18 cellular contexts compared by ENCODE assay signal in the genomic region with DNA sequence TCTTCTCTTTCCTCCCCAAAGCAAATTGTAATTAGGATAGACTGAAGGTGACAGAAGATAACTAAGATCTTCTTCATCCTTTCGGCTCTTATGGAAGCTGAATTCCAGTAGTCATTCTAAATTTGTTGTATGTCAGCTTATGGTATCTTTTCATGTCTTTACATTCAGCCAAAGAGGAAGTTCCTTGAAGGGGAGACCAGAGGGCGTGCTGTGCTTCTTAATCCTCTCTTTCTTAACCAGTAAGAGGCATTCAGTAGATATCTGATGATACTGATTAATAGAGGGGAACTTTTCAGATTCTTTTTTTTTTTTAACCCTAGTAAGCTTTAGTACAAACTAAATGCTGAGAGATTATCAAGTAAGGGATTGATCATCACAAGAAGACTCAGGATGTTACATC.
A peak's percentile ranks its signal among the peaks of the same experiment; 100 is the strongest.
DNase-seq lines count a peak whose midpoint lies in the region; ATAC-seq, FAIRE-seq and TF ChIP-seq lines count a peak whose summit lies in the region.
"Had no signal": no experiment of that assay in that cellular context is flagged by ENCODE, and none has a peak within 500 bp of the region (broad histone marks: within the 10 kb centered on the region; RNA-seq: fewer than 3 reads in every experiment).

No MANE protein-coding gene starts in this region.

- ATAC-seq in K562 = peak; percentile 70; the same call in 2 of the 3 replicates
- ATAC-seq in HG03108 (IDR thresholded peaks at IDR 0.05; ENCODE audit: unreplicated experiment) = no peak

- H3K4me3 ChIP-seq in A673 (ENCODE audit: low read depth, low read length, poor library complexity, severe bottlenecking) = no peak overlapping the region
- H3K4me3 ChIP-seq in Karpas-422 (ENCODE audit: low read length) = no peak overlapping the region
- H3K4me3 ChIP-seq in OCI-LY7 (ENCODE audit: low read depth, low read length, poor library complexity, severe bottlenecking) = no peak overlapping the region
- no peak overlapping the region for H3K4me3 ChIP-seq in K562
- H3K4me3 ChIP-seq: HAP-1 had no signal

- H3K27me3 ChIP-seq in A673 (replicated peaks; ENCODE audit: insufficient read depth, low read depth, low read length, poor library complexity) (no peaks in the 10 kb centered on the region), Karpas-422 (ENCODE audit: low read length) (no peaks in the 10 kb centered on the region), K562 (ENCODE audit: control insufficient read depth in 2 of 2, insufficient read depth in 2 of 2, low read length in 2 of 2) (no peaks in the 10 kb centered on the region)

- H3K4me2 ChIP-seq in Karpas-422 (ENCODE audit: low read depth, low read length, poor library complexity, severe bottlenecking) = no peak overlapping the region
- no peak overlapping the region for H3K4me2 ChIP-seq in OCI-LY7 (ENCODE audit: low read length)
- H3K4me2 ChIP-seq in K562 (ENCODE audit: insufficient read depth, low read length) = no peak overlapping the region
- H3K4me2 ChIP-seq: SK-N-SH had no signal

- H4K20me1 ChIP-seq in Karpas-422 (ENCODE audit: insufficient read depth, low read depth, low read length) (no peaks in the 10 kb centered on the region), OCI-LY7 (ENCODE audit: insufficient read depth, low read length) (no peaks in the 10 kb centered on the region), K562 (replicated peaks; ENCODE audit: control insufficient read depth, insufficient read depth, low read length) (no peaks in the 10 kb centered on the region)

- H2AFZ ChIP-seq in Karpas-422 (ENCODE audit: low read length) (no peak overlapping the region), OCI-LY7 (ENCODE audit: low read length) (no peak overlapping the region), K562 (ENCODE audit: low read depth, low read length) (no peak overlapping the region)

- TF ChIP-seq EP300 in K562 (IDR thresholded peaks at IDR 0.05; ENCODE audit: low read length) = no peak

- WGBS in K562 (ENCODE audit: insufficient coverage, low coverage, missing lambda C conversion rate) = 28% methylated on average over 2 of the region's 2 CpGs

- H3K36me3 ChIP-seq in A673 (ENCODE audit: insufficient read depth, low read length, poor library complexity, severe bottlenecking) = no peaks in the 10 kb centered on the region
- no peaks in the 10 kb centered on the region for H3K36me3 ChIP-seq in Karpas-422 (ENCODE audit: insufficient read depth, low read length)
- no peaks in the 10 kb centered on the region for H3K36me3 ChIP-seq in OCI-LY7 (ENCODE audit: insufficient read depth, low read length)
- H3K36me3 ChIP-seq in K562 (ENCODE audit: control insufficient read depth, insufficient read depth, low read length) = peaks cover 5% of the 10 kb centered on the region; the same call in 2 of the 3 replicates
- H3K36me3 ChIP-seq: HAP-1 had no signal

- H3K4me1 ChIP-seq in A673 (ENCODE audit: insufficient read depth, low read length, poor library complexity, severe bottlenecking) = peaks cover 5% of the 10 kb centered on the region
- 0 out of 2 replicates have a peak, but pooled peaks cover 4% of the 10 kb centered on the region for H3K4me1 ChIP-seq in Karpas-422 (ENCODE audit: low read length)
- no peaks in the 10 kb centered on the region for H3K4me1 ChIP-seq in OCI-LY7 (ENCODE audit: insufficient read depth, low read length, poor library complexity, severe bottlenecking)
- H3K4me1 ChIP-seq in K562 (replicated peaks in 1 of 2; ENCODE audit: control insufficient read depth in 2 of 2, insufficient read depth in 2 of 2, low read length in 2 of 2) = no peaks in the 10 kb centered on the region
- H3K4me1 ChIP-seq: HAP-1 had no signal

- intact Hi-C loops in A673 (cut with micrococcal nuclease; ENCODE audit: unreplicated experiment) = no loop called here
- intact Hi-C loops in OCI-LY7 (cut with micrococcal nuclease; ENCODE audit: unreplicated experiment) = no loop called here
- intact Hi-C loops in K562 (cut with micrococcal nuclease) = loop anchor here (1.0 kb wide), 1 partner anchor 50 kb away; no protein-coding TSS in a partner anchor

- in situ Hi-C loops in K562 (cut with MboI) = no loop called here

- H3K9ac ChIP-seq in Karpas-422 (ENCODE audit: low read length) = no peak overlapping the region
- H3K9ac ChIP-seq in K562 (ENCODE audit: insufficient read depth in 1 of 2, low read depth in 2 of 2, low read length in 2 of 2) = no peak overlapping the region
- H3K9ac ChIP-seq: SK-N-SH had no signal

- H3K9me2 ChIP-seq in Karpas-422 (replicated peaks; ENCODE audit: insufficient read depth, low read length) = no peaks in the 10 kb centered on the region
- no peaks in the 10 kb centered on the region for H3K9me2 ChIP-seq in OCI-LY7 (ENCODE audit: insufficient read depth, low read length)
- H3K9me2 ChIP-seq: SK-N-SH had no signal

- CTCF ChIA-PET in A673 (lab: Charles Lee) = interaction anchor here (0.6 kb wide), 2 partner anchors 48 to 50 kb away, joined by 3 to 8 read pairs; no protein-coding TSS in a partner anchor
- CTCF ChIA-PET in OCI-LY7 (lab: Charles Lee; ENCODE audit: unreplicated experiment) = no interaction called here
- CTCF ChIA-PET in K562 (lab: Yijun Ruan, JAX; ENCODE audit: low intra/inter-chr PET ratio) = interaction anchor here (1.2 kb wide), 1 partner anchor 50 kb away, joined by 4 read pairs; no protein-coding TSS in a partner anchor

- BruUV-seq in A673 (replicated peaks; lab: Mats Ljungman, UMichigan) (no TSS peak), OCI-LY7 (replicated peaks; lab: Mats Ljungman, UMichigan) (no TSS peak), K562 (replicated peaks; lab: Mats Ljungman, UMichigan) (no TSS peak)

- H3K9me1 ChIP-seq in K562 (ENCODE audit: control insufficient read depth, insufficient read depth, low read length) = no peaks in the 10 kb centered on the region

- TF ChIP-seq POLR2A in K562 (conservative IDR thresholded peaks at IDR 0.05) = no peak

- POLR2A ChIA-PET in A673 (lab: Charles Lee; ENCODE audit: low non-redundant PET) = no interaction called here
- POLR2A ChIA-PET in OCI-LY7 (lab: Charles Lee) = interaction anchor here (0.6 to 0.7 kb wide), 3 partner anchors 14 to 940 kb away, joined by 3 read pairs; no protein-coding TSS in a partner anchor
- POLR2A ChIA-PET in K562 (lab: Yijun Ruan, JAX) = interaction anchor here (0.6 to 4.2 kb wide), 5 partner anchors 10 to 160 kb away, joined by 3 to 25 read pairs (median 3); no protein-coding TSS in a partner anchor

- H3K9me3 ChIP-seq in A673 (ENCODE audit: low read depth, low read length, poor library complexity, severe bottlenecking) (no peaks in the 10 kb centered on the region), Karpas-422 (ENCODE audit: low read length) (no peaks in the 10 kb centered on the region), OCI-LY7 (ENCODE audit: low read length) (no peaks in the 10 kb centered on the region), K562 (replicated peaks; ENCODE audit: control insufficient read depth, insufficient read depth, low read depth, low read length) (no peaks in the 10 kb centered on the region)
- H3K9me3 ChIP-seq: HAP-1, SK-N-SH had no signal

- peak; percentile 14 to 50; a peak in 2 of 4 replicates for TF ChIP-seq RAD21 in K562 (CRISPR knock-in tag; conservative IDR thresholded peaks at IDR 0.05 in 1 of 2, IDR thresholded peaks at IDR 0.05 in 1 of 2)

- H3K79me2 ChIP-seq in Karpas-422 (ENCODE audit: low read length) (no peaks in the 10 kb centered on the region), OCI-LY7 (ENCODE audit: insufficient read depth, low read depth, low read length) (no peaks in the 10 kb centered on the region), K562 (ENCODE audit: control insufficient read depth, insufficient read depth, low read length) (no peaks in the 10 kb centered on the region)

- no peak overlapping the region for H3K27ac ChIP-seq in A673 (ENCODE audit: low read depth, low read length, poor library complexity, severe bottlenecking)
- no peak overlapping the region for H3K27ac ChIP-seq in Karpas-422 (ENCODE audit: low read length)
- H3K27ac ChIP-seq in OCI-LY7 (ENCODE audit: low read depth, low read length, poor library complexity, severe bottlenecking) = no peak overlapping the region
- no peak overlapping the region for H3K27ac ChIP-seq in K562 (ENCODE audit: extremely low read depth, low read depth, low read length)
- H3K27ac ChIP-seq: C4-2B had no signal

- TF ChIP-seq CTCF in A673 (conservative IDR thresholded peaks at IDR 0.05; ENCODE audit: low read depth, low read length) (0 out of 2 replicates have a peak, but pooled peaks have one; percentile 12), OCI-LY7 (conservative IDR thresholded peaks at IDR 0.05; ENCODE audit: low read length) (0 out of 2 replicates have a peak, but pooled peaks have one; percentile 20), K562 (IDR thresholded peaks at IDR 0.05 in 2 of 3, conservative IDR thresholded peaks at IDR 0.05 in 1 of 3; ENCODE audit: insufficient read depth in 2 of 3, low read depth in 1 of 3, low read length in 3 of 3) (peak in 1 of 3 experiments; percentile 51; a peak in 2 of 6 replicates)

- DNase-seq in A673 (ENCODE audit: low spot score) = peak; percentile 40
- peak; percentile 63 for DNase-seq in Karpas-422
- no peak for DNase-seq in OCI-LY7 (ENCODE audit: low spot score)
- DNase-seq in K562 (ENCODE audit: extremely low read depth in 1 of 4, low spot score in 3 of 4) = no peak
- no peak for DNase-seq in NCI-H2029 treated with DMSO at 0.1 percent for 48 hours (lab: John Stamatoyannopoulos, UW)
- no peak for DNase-seq in midbrain (lab: John Stamatoyannopoulos, UW)
- DNase-seq: DMS 273 treated with DMSO at 0.1 percent for 48 hours, NCI-H1417, NCI-H1930, NCI-H2171, NCI-H446, SHP77, SK-N-SH, T-helper 1 cell had no signal

- peak; percentile 37 for FAIRE-seq in K562 (lab: Jason Lieb, UNC)
- FAIRE-seq: A204.1 had no signal

TF ChIP-seq in K562, 482 proteins besides CTCF, POLR2A, EP300 and RAD21 (continues in another document):
- no peak for TF ChIP-seq ERF (CRISPR knock-in tag; IDR thresholded peaks at IDR 0.05)

Comparison
In these comparisons a context has a peak if more than half of its experiments do, and no peak if none do; other contexts are left out.
1. DNase-seq: peak in A673 (single experiment) and Karpas-422 (single experiment); none in OCI-LY7 (single experiment), K562 (0 of 4), NCI-H2029 treated with DMSO at 0.1 percent for 48 hours (single experiment) and midbrain (single experiment).